Comparison of ENCODE assay signal across 18 cellular contexts in genomic region chr3:24168977-24169376, GRCh38.
"Had no signal": no experiment of that assay in that cellular context is flagged by ENCODE, and none has a peak within 500 bp of the region (broad histone marks: within the 10 kb centered on the region; RNA-seq: fewer than 3 reads in every experiment).

No MANE protein-coding gene starts in this region.

- H3K4me3 Mint-ChIP-seq: activated naive CD4-positive, alpha-beta T cell treated with anti-CD3 and anti-CD28 coated beads, Interleukin-2, amount 10 ng/mL, durations not matched to agents 7 days and 5 days; nephron; type B pancreatic cell; WTC11 had no signal

- H3K36me3 Mint-ChIP-seq: activated naive CD4-positive, alpha-beta T cell treated with anti-CD3 and anti-CD28 coated beads, Interleukin-2, amount 10 ng/mL, durations not matched to agents 7 days and 5 days; type B pancreatic cell; WTC11 had no signal

- H3K9me3 Mint-ChIP-seq: activated naive CD4-positive, alpha-beta T cell treated with anti-CD3 and anti-CD28 coated beads, Interleukin-2, amount 10 ng/mL, durations not matched to agents 7 days and 5 days; nephron; type B pancreatic cell had no signal

- ATAC-seq: left ventricle myocardium superior, pancreas, WTC11 had no signal

- H3K27ac Mint-ChIP-seq: activated naive CD4-positive, alpha-beta T cell treated with anti-CD3 and anti-CD28 coated beads, Interleukin-2, amount 10 ng/mL, durations not matched to agents 7 days and 5 days; nephron; type B pancreatic cell; WTC11 had no signal

- DNase-seq: activated CD4-positive, alpha-beta T cell treated with anti-CD3 and anti-CD28 coated beads, Interleukin-2, amount 50 U/mL, for 48 hours; activated CD8-positive, alpha-beta memory T cell treated with anti-CD3 and anti-CD28 coated beads, Interleukin-2, amount 50 U/mL, for 48 hours; activated effector memory CD4-positive, alpha-beta T cell treated with anti-CD3 and anti-CD28 coated beads, Interleukin-2, amount 50 U/mL, for 16 hours; activated naive CD4-positive, alpha-beta T cell treated with anti-CD3 and anti-CD28 coated beads, Interleukin-2, amount 10 ng/mL, durations not matched to agents 7 days and 5 days; activated T-cell treated with anti-CD3 and anti-CD28 coated beads, Interleukin-2, amount 50 U/mL, for 48 hours; amygdala; cerebellar nuclear complex; hypothalamus; left ventricle myocardium superior; midbrain; pancreas; psoas muscle; spleen; stimulated activated CD4-positive, alpha-beta T cell treated with anti-CD3 and anti-CD28 coated beads, Interleukin-4, amount 100 ng/mL, for 1 hour; stimulated activated naive CD4-positive, alpha-beta T cell treated with Interleukin-2 at 50 U/mL for 16 hours had no signal

- H3K27me3 Mint-ChIP-seq: activated naive CD4-positive, alpha-beta T cell treated with anti-CD3 and anti-CD28 coated beads, Interleukin-2, amount 10 ng/mL, durations not matched to agents 7 days and 5 days; type B pancreatic cell had no signal

- H3K4me1 Mint-ChIP-seq: activated naive CD4-positive, alpha-beta T cell treated with anti-CD3 and anti-CD28 coated beads, Interleukin-2, amount 10 ng/mL, durations not matched to agents 7 days and 5 days; nephron had no signal
